11 cellular contexts compared by ENCODE assay signal in genomic region chr3:152198655-152199054, GRCh38.
A peak's percentile ranks its signal among the peaks of the same experiment; 100 is the strongest.
DNase-seq lines count a peak whose midpoint lies in the region; ATAC-seq and TF ChIP-seq lines count a peak whose summit lies in the region.
"Had no signal": no experiment of that assay in that cellular context is flagged by ENCODE, and none has a peak within 500 bp of the region (broad histone marks: within the 10 kb centered on the region; RNA-seq: fewer than 3 reads in every experiment).

No MANE protein-coding gene starts in this region.

- no peak for DNase-seq in activated CD8-positive, alpha-beta memory T cell treated with anti-CD3 and anti-CD28 coated beads, Interleukin-2, amount 10 ng/mL, durations not matched to agents 7 days and 5 days
- DNase-seq in activated CD8-positive, alpha-beta memory T cell treated with anti-CD3 and anti-CD28 coated beads, Interleukin-2, amount 50 U/mL, for 4 hours: no peak
- DNase-seq in left lung: no peak
- no peak for DNase-seq in substantia nigra (lab: John Stamatoyannopoulos, UW)
- DNase-seq in activated gamma-delta T cell treated with Interleukin-2 at 50 U/mL for 16 hours: no peak
- DNase-seq in prostate gland (ENCODE audit: low spot score): no peak
- DNase-seq: activated CD4-positive, CD25-positive, alpha-beta regulatory T cell treated with anti-CD3 and anti-CD28 coated beads, Interleukin-2, amount 50 U/mL, for 72 hours; NCI-H1930 had no signal

- H3K36me3 ChIP-seq in left lung (no peaks in the 10 kb centered on the region), prostate gland (no peaks in the 10 kb centered on the region)

- H3K27ac ChIP-seq in left lung (peak overlapping the region; percentile 75 to 85), substantia nigra (ENCODE audit: low read depth, low read length, poor library complexity, severe bottlenecking) (peak overlapping the region; percentile 42), prostate gland (peak overlapping the region in 1 of 2 donors; percentile 11)
- H3K27ac ChIP-seq: parathyroid adenoma had no signal

- H3K27me3 Mint-ChIP-seq in activated CD8-positive, alpha-beta memory T cell treated with anti-CD3 and anti-CD28 coated beads, Interleukin-2, amount 10 ng/mL, durations not matched to agents 7 days and 5 days: no peaks in the 10 kb centered on the region
- no peaks in the 10 kb centered on the region for H3K27me3 Mint-ChIP-seq in T-helper 1 cell treated with Interleukin-12 subunit alpha and Interleukin-12 subunit beta and Interleukin-4 antibody, amounts not matched to agents 30 μg/mL and 1 μg/mL, for 36 hours (ENCODE audit: low read depth)

- H3K4me1 ChIP-seq in left lung (peaks cover 32 to 80% of the 10 kb centered on the region in 2 donors), prostate gland (replicated peaks) (no peaks in the 10 kb centered on the region)
- H3K4me1 ChIP-seq: parathyroid adenoma had no signal

- H3K27me3 ChIP-seq in left lung: no peaks in the 10 kb centered on the region
- H3K27me3 ChIP-seq in prostate gland (replicated peaks; ENCODE audit: insufficient read depth): no peaks in the 10 kb centered on the region

- H3K4me3 ChIP-seq in left lung: no peak overlapping the region
- H3K4me3 ChIP-seq in prostate gland: no peak overlapping the region

- peaks cover 3% of the 10 kb centered on the region for H3K36me3 Mint-ChIP-seq in activated CD8-positive, alpha-beta memory T cell treated with anti-CD3 and anti-CD28 coated beads, Interleukin-2, amount 10 ng/mL, durations not matched to agents 7 days and 5 days
- H3K36me3 Mint-ChIP-seq in T-helper 1 cell treated with Interleukin-12 subunit alpha and Interleukin-12 subunit beta and Interleukin-4 antibody, amounts not matched to agents 30 μg/mL and 1 μg/mL, for 36 hours (ENCODE audit: low read depth): peaks cover 2% of the 10 kb centered on the region

- intact Hi-C loops in left lung (cut with DNase I) (no loop called here), prostate gland (cut with DNase I) (no loop called here)

- H3K4me1 Mint-ChIP-seq in activated CD8-positive, alpha-beta memory T cell treated with anti-CD3 and anti-CD28 coated beads, Interleukin-2, amount 10 ng/mL, durations not matched to agents 7 days and 5 days: peaks cover 76% of the 10 kb centered on the region
- peaks cover 72% of the 10 kb centered on the region for H3K4me1 Mint-ChIP-seq in T-helper 1 cell treated with Interleukin-12 subunit alpha and Interleukin-12 subunit beta and Interleukin-4 antibody, amounts not matched to agents 30 μg/mL and 1 μg/mL, for 36 hours (ENCODE audit: low read depth)

- TF ChIP-seq POLR2A in prostate gland (IDR thresholded peaks at IDR 0.05): no peak

- 87% methylated on average over 1 of the region's 1 CpG for WGBS in prostate gland

- H3K9me3 ChIP-seq in left lung: no peaks in the 10 kb centered on the region
- H3K9me3 ChIP-seq in prostate gland: no peaks in the 10 kb centered on the region

- CTCF ChIA-PET in activated CD8-positive, alpha-beta memory T cell treated with anti-CD3 and anti-CD28 coated beads, Interleukin-2, amount 10 ng/mL, durations not matched to agents 7 days and 5 days (lab: Charles Lee): interaction anchor here (0.6 to 2.0 kb wide), 5 partner anchors 15 to 298 kb away, joined by 3 to 4 read pairs (median 3); partner anchors contain the start of gene MBNL1

- no peaks in the 10 kb centered on the region for H3K9me3 Mint-ChIP-seq in activated CD8-positive, alpha-beta memory T cell treated with anti-CD3 and anti-CD28 coated beads, Interleukin-2, amount 10 ng/mL, durations not matched to agents 7 days and 5 days (ENCODE audit: low read depth)
- no peaks in the 10 kb centered on the region for H3K9me3 Mint-ChIP-seq in T-helper 1 cell treated with Interleukin-12 subunit alpha and Interleukin-12 subunit beta and Interleukin-4 antibody, amounts not matched to agents 30 μg/mL and 1 μg/mL, for 36 hours

- H3K4me3 Mint-ChIP-seq in activated CD8-positive, alpha-beta memory T cell treated with anti-CD3 and anti-CD28 coated beads, Interleukin-2, amount 10 ng/mL, durations not matched to agents 7 days and 5 days: peak overlapping the region; percentile 71
- H3K4me3 Mint-ChIP-seq in T-helper 1 cell treated with Interleukin-12 subunit alpha and Interleukin-12 subunit beta and Interleukin-4 antibody, amounts not matched to agents 30 μg/mL and 1 μg/mL, for 36 hours: peak overlapping the region; percentile 72

- H3K27ac Mint-ChIP-seq in activated CD8-positive, alpha-beta memory T cell treated with anti-CD3 and anti-CD28 coated beads, Interleukin-2, amount 10 ng/mL, durations not matched to agents 7 days and 5 days: peak overlapping the region; percentile 99
- H3K27ac Mint-ChIP-seq in T-helper 1 cell treated with Interleukin-12 subunit alpha and Interleukin-12 subunit beta and Interleukin-4 antibody, amounts not matched to agents 30 μg/mL and 1 μg/mL, for 36 hours: peak overlapping the region; percentile 84

- no peak for ATAC-seq in activated CD8-positive, alpha-beta memory T cell treated with anti-CD3 and anti-CD28 coated beads, Interleukin-2, amount 10 ng/mL, durations not matched to agents 7 days and 5 days
- ATAC-seq in left lung (no peak), HG03139 (IDR thresholded peaks at IDR 0.05; ENCODE audit: unreplicated experiment) (no peak)

- TF ChIP-seq CTCF in left lung (IDR thresholded peaks at IDR 0.05) (no peak), prostate gland (IDR thresholded peaks at IDR 0.05) (no peak)
